ENCODE assay signal across 15 cellular contexts in genomic region chr2:209629622-209630021, GRCh38.
DNase-seq lines count a peak whose midpoint lies in the region; TF ChIP-seq lines count a peak whose summit lies in the region.
"Had no signal": no experiment of that assay in that cellular context is flagged by ENCODE, and none has a peak within 500 bp of the region (broad histone marks: within the 10 kb centered on the region; RNA-seq: fewer than 3 reads in every experiment).

No MANE protein-coding gene starts in this region.

- H3K27me3 ChIP-seq in adipocyte (replicated peaks; ENCODE audit: control insufficient read depth, insufficient read depth, low read length) = peaks cover 8% of the 10 kb centered on the region

- H3K9ac ChIP-seq in adipocyte (ENCODE audit: low read length) = no peak overlapping the region
- H3K9ac ChIP-seq: KMS-11 had no signal

- H3K9me3 ChIP-seq in adipocyte (ENCODE audit: control insufficient read depth, low read length) = no peaks in the 10 kb centered on the region

- H3K36me3 ChIP-seq in adipocyte (ENCODE audit: control insufficient read depth, insufficient read depth, low read length, severe bottlenecking) = no peaks in the 10 kb centered on the region
- H3K36me3 ChIP-seq: WERI-Rb-1 had no signal

- H3K4me3 ChIP-seq in adipocyte (ENCODE audit: low read length) = no peak overlapping the region
- no peak overlapping the region for H3K4me3 ChIP-seq in fibroblast of villous mesenchyme (ENCODE audit: low read depth, low read length)

- no peak for TF ChIP-seq POLR2A in erythroblast (IDR thresholded peaks at IDR 0.05; ENCODE audit: low read length)

- H3K4me1 ChIP-seq in adipocyte (ENCODE audit: control insufficient read depth, insufficient read depth, low read length) = peaks cover 8% of the 10 kb centered on the region

- TF ChIP-seq CTCF in fibroblast of villous mesenchyme (IDR thresholded peaks at IDR 0.05; ENCODE audit: insufficient read depth, low read depth, low read length) = no peak

- DNase-seq in DMS53 (lab: John Stamatoyannopoulos, UW) = peak; percentile 22
- no peak for DNase-seq in DMS53 treated with DMSO at 0.1 percent for 48 hours (lab: John Stamatoyannopoulos, UW; ENCODE audit: unreplicated experiment)
- peak; percentile 75 for DNase-seq in adipocyte (ENCODE audit: low read depth)
- peak; percentile 18 for DNase-seq in fibroblast of villous mesenchyme (ENCODE audit: low read depth)
- peak; percentile 59 for DNase-seq in superior temporal gyrus (ENCODE audit: extremely low spot score)
- DNase-seq in NOMO-1 treated with dmso at 0.1 percent for 144 hours (lab: John Stamatoyannopoulos, UW; ENCODE audit: unreplicated experiment) = no peak
- DNase-seq in erythroblast (lab: John Stamatoyannopoulos, UW) = no peak
- DNase-seq in activated T-cell treated with anti-CD3 and anti-CD28 coated beads, Interleukin-2, amount 50 U/mL, for 1 hour = no peak
- DNase-seq: activated T-cell treated with anti-CD3 and anti-CD28 coated beads, Interleukin-2, amount 50 U/mL, for 72 hours; midbrain; SHP77; small intestine; stimulated activated CD8-positive, alpha-beta memory T cell treated with anti-CD3 and anti-CD28 coated beads, Interleukin-4, amount 100 ng/mL, for 48 hours; WERI-Rb-1 had no signal

Comparison
In these comparisons a context has a peak if more than half of its experiments do, and no peak if none do; other contexts are left out.
1. DNase-seq: peak in DMS53 (single experiment), adipocyte (single experiment), fibroblast of villous mesenchyme (single experiment) and superior temporal gyrus (single experiment); none in DMS53 treated with DMSO at 0.1 percent for 48 hours (single experiment), NOMO-1 treated with dmso at 0.1 percent for 144 hours (single experiment), erythroblast (0 of 2) and activated T-cell treated with anti-CD3 and anti-CD28 coated beads, Interleukin-2, amount 50 U/mL, for 1 hour (single experiment).